In genomic region chr20:24720957-24721356, GRCh38 we compare ENCODE assay signal across 20 cellular contexts.
A peak's percentile ranks its signal among the peaks of the same experiment; 100 is the strongest.
DNase-seq lines count a peak whose midpoint lies in the region; ATAC-seq, FAIRE-seq and TF ChIP-seq lines count a peak whose summit lies in the region.
"Had no signal": no experiment of that assay in that cellular context is flagged by ENCODE, and none has a peak within 500 bp of the region (broad histone marks: within the 10 kb centered on the region; RNA-seq: fewer than 3 reads in every experiment).

No MANE protein-coding gene starts in this region.

- H4K8ac ChIP-seq in IMR-90 (ENCODE audit: low read depth in 2 of 2, low read length in 2 of 2): no peak overlapping the region

- BruUV-seq in IMR-90 (replicated peaks; lab: Mats Ljungman, UMichigan): no TSS peak

- no peak overlapping the region for H2BK15ac ChIP-seq in IMR-90 (ENCODE audit: low read depth, low read length)

- H3K4me1 ChIP-seq in IMR-90 (ENCODE audit: control insufficient read depth, insufficient read depth, low read length): no peaks in the 10 kb centered on the region
- H3K4me1 ChIP-seq: Peyer's patch had no signal

- no peaks in the 10 kb centered on the region for H3K9me3 ChIP-seq in IMR-90 (ENCODE audit: control insufficient read depth, insufficient read depth, low read length)
- H3K9me3 ChIP-seq: BLaER1 treated with 17β-estradiol and CSF1 and Interleukin-3, amounts not matched to agents 10 nM and 100 nM; Peyer's patch had no signal

- peaks cover 21% of the 10 kb centered on the region for H3K27me3 ChIP-seq in IMR-90 (ENCODE audit: control insufficient read depth, insufficient read depth, low read length)
- H3K27me3 ChIP-seq: BLaER1 treated with 17β-estradiol and CSF1 and Interleukin-3, amounts not matched to agents 10 nM and 100 nM; Peyer's patch had no signal

- no peaks in the 10 kb centered on the region for H3K79me1 ChIP-seq in IMR-90 (ENCODE audit: low read depth in 1 of 2, low read length in 2 of 2)

- no peak overlapping the region for H2AK5ac ChIP-seq in IMR-90 (ENCODE audit: low read depth, low read length)

- no peak overlapping the region for H3K23ac ChIP-seq in IMR-90 (ENCODE audit: low read depth, low read length)

- H2AFZ ChIP-seq in IMR-90 (replicated peaks; ENCODE audit: low read length, poor library complexity): no peak overlapping the region

- H3K27ac Mint-ChIP-seq in activated naive CD4-positive, alpha-beta T cell treated with anti-CD3 and anti-CD28 coated beads, Interleukin-2, amount 50 U/mL, for 72 hours: no peak overlapping the region
- H3K27ac Mint-ChIP-seq: CD8-positive, alpha-beta T cell; HFFc6 had no signal

- H3K36me3 ChIP-seq in IMR-90 (ENCODE audit: control insufficient read depth, insufficient read depth, low read length): no peaks in the 10 kb centered on the region
- H3K36me3 ChIP-seq: BLaER1 treated with 17β-estradiol and CSF1 and Interleukin-3, amounts not matched to agents 10 nM and 100 nM; Peyer's patch had no signal

- no peaks in the 10 kb centered on the region for H3K9me1 ChIP-seq in IMR-90 (ENCODE audit: insufficient read depth, low read length)

- no peak overlapping the region for H3K4me3 ChIP-seq in IMR-90 (ENCODE audit: insufficient read depth, low read depth, low read length)
- H3K4me3 ChIP-seq: BLaER1 treated with 17β-estradiol and CSF1 and Interleukin-3, amounts not matched to agents 10 nM and 100 nM; Peyer's patch had no signal

- in situ Hi-C loops in IMR-90 (cut with MboI; ENCODE audit: low sequenced_read_pairs): no loop called here

- WGBS in IMR-90 (ENCODE audit: extremely low coverage in 2 of 2, insufficient read length in 1 of 2), 2 experiments: no CpG with 5 or more reads among the region's 4 CpGs

- FAIRE-seq in endometrium (lab: Jason Lieb, UNC): peak; percentile 21
- FAIRE-seq: D721Med had no signal

- no peak overlapping the region for H3K4ac ChIP-seq in IMR-90 (ENCODE audit: low read depth, low read length)

- no peaks in the 10 kb centered on the region for H3K9me3 Mint-ChIP-seq in activated naive CD4-positive, alpha-beta T cell treated with anti-CD3 and anti-CD28 coated beads, Interleukin-2, amount 50 U/mL, for 72 hours
- H3K9me3 Mint-ChIP-seq: CD8-positive, alpha-beta T cell; HFFc6 had no signal

- POLR2A ChIA-PET in IMR-90 (lab: Charles Lee; ENCODE audit: unreplicated experiment): no interaction called here

- no peak for TF ChIP-seq RAD21 in IMR-90 (IDR thresholded peaks at IDR 0.05; ENCODE audit: low read length)

- DNase-seq in D341Med (ENCODE audit: low spot score) (peak; percentile 58), IMR-90 (no peak), NCI-H524 treated with DMSO at 0.1 percent for 48 hours (lab: John Stamatoyannopoulos, UW) (peak; percentile 48)
- DNase-seq in activated naive CD4-positive, alpha-beta T cell treated with anti-CD3 and anti-CD28 coated beads, Interleukin-2, amount 50 U/mL, for 72 hours (ENCODE audit: low spot score in 2 of 2): no peak
- DNase-seq: CD8-positive, alpha-beta T cell; DMS79 treated with DMSO at 0.1 percent for 48 hours; H7; HFFc6; MV-4-11; NCI-H1417; NCI-H2029; NK-92 treated with Interleukin-12 subunit alpha and Interleukin-12 subunit beta, amount 100 ng/mL, for 24 hours; Peyer's patch had no signal

- no peak overlapping the region for H3K27ac ChIP-seq in IMR-90 (ENCODE audit: insufficient read depth, low read length)
- H3K27ac ChIP-seq: BLaER1 treated with 17β-estradiol and CSF1 and Interleukin-3, amounts not matched to agents 10 nM and 100 nM; KMS-11; Peyer's patch had no signal

- dilution Hi-C loops in IMR-90 (cut with HindIII; ENCODE audit: low sequenced_read_pairs, unreplicated experiment): no loop called here

- H3K18ac ChIP-seq in IMR-90 (ENCODE audit: low read depth, low read length): no peak overlapping the region

- ATAC-seq in IMR-90 (ENCODE audit: low read depth) (no peak), HG02885 (IDR thresholded peaks at IDR 0.05; ENCODE audit: poor library complexity, unreplicated experiment) (no peak), GM19351 (IDR thresholded peaks at IDR 0.05; ENCODE audit: unreplicated experiment) (no peak)
- ATAC-seq in activated naive CD4-positive, alpha-beta T cell treated with anti-CD3 and anti-CD28 coated beads, Interleukin-2, amount 50 U/mL, for 72 hours: no peak
- ATAC-seq: CD8-positive, alpha-beta T cell; Right ventricle myocardium inferior had no signal

- H2AK9ac ChIP-seq in IMR-90 (replicated peaks; ENCODE audit: low read depth, low read length, poor library complexity): no peak overlapping the region

- H4K91ac ChIP-seq in IMR-90 (ENCODE audit: insufficient read depth, low read depth, low read length): no peak overlapping the region

- no peak for TF ChIP-seq POLR2A in IMR-90 (IDR thresholded peaks at IDR 0.05; ENCODE audit: low read depth, low read length)

- intact Hi-C loops in IMR-90 (cut with micrococcal nuclease): no loop called here

- no peak overlapping the region for H3K4me2 ChIP-seq in IMR-90 (ENCODE audit: low read depth, low read length)
- H3K4me2 ChIP-seq: BLaER1 treated with 17β-estradiol and CSF1 and Interleukin-3, amounts not matched to agents 10 nM and 100 nM; KMS-11 had no signal

- H4K20me1 ChIP-seq in IMR-90 (ENCODE audit: insufficient read depth, low read length): no peaks in the 10 kb centered on the region
- H4K20me1 ChIP-seq: BLaER1 treated with 17β-estradiol and CSF1 and Interleukin-3, amounts not matched to agents 10 nM and 100 nM had no signal

- TF ChIP-seq CTCF in IMR-90 (conservative IDR thresholded peaks at IDR 0.05; ENCODE audit: low read depth, low read length): no peak

- no peak overlapping the region for H2BK20ac ChIP-seq in IMR-90 (ENCODE audit: low read depth, low read length)

- no peak overlapping the region for H2BK5ac ChIP-seq in IMR-90 (ENCODE audit: low read depth, low read length, poor library complexity, severe bottlenecking)

- H3K56ac ChIP-seq in IMR-90 (ENCODE audit: extremely low read depth, insufficient read depth, low read length): no peak overlapping the region

- H3K14ac ChIP-seq in IMR-90 (replicated peaks; ENCODE audit: low read depth, low read length): no peak overlapping the region

- H3K9ac ChIP-seq in IMR-90 (ENCODE audit: low read depth, low read length): no peak overlapping the region
- H3K9ac ChIP-seq: BLaER1 treated with 17β-estradiol and CSF1 and Interleukin-3, amounts not matched to agents 10 nM and 100 nM; KMS-11 had no signal

- CTCF ChIA-PET in IMR-90 (lab: Yijun Ruan, JAX): no interaction called here

- no peaks in the 10 kb centered on the region for H3K36me3 Mint-ChIP-seq in activated naive CD4-positive, alpha-beta T cell treated with anti-CD3 and anti-CD28 coated beads, Interleukin-2, amount 50 U/mL, for 72 hours
- H3K36me3 Mint-ChIP-seq: CD8-positive, alpha-beta T cell had no signal

- H2BK120ac ChIP-seq in IMR-90 (ENCODE audit: low read depth, low read length): no peak overlapping the region

- H4K5ac ChIP-seq in IMR-90 (ENCODE audit: low read depth, low read length): no peak overlapping the region

TF ChIP-seq in IMR-90, 13 proteins besides CTCF, POLR2A, EP300 and RAD21:
- TF ChIP-seq CEBPB (IDR thresholded peaks at IDR 0.05; ENCODE audit: low read depth, low read length): 0 out of 2 replicates have a peak, but pooled peaks have one; percentile 15
- TF ChIP-seq BHLHE40 (IDR thresholded peaks at IDR 0.05; ENCODE audit: low read depth, low read length): no peak

Comparison
In these comparisons a context has a peak if more than half of its experiments do, and no peak if none do; other contexts are left out.
1. DNase-seq: peak in D341Med (single experiment) and NCI-H524 treated with DMSO at 0.1 percent for 48 hours (single experiment); none in IMR-90 (single experiment) and activated naive CD4-positive, alpha-beta T cell treated with anti-CD3 and anti-CD28 coated beads, Interleukin-2, amount 50 U/mL, for 72 hours (0 of 2).